In genomic region chr7:16590424-16590823, GRCh38 we compare ENCODE assay signal across 1 cellular context.
TF ChIP-seq lines count a peak whose summit lies in the region.

No MANE protein-coding gene starts in this region.

TF ChIP-seq in endothelial cell of umbilical vein, 7 proteins besides CTCF, POLR2A, EP300 and RAD21:
- no peak for TF ChIP-seq MYC (IDR thresholded peaks at IDR 0.05; ENCODE audit: low read depth, low read length)
